2 cellular contexts compared by ENCODE assay signal in the genomic region with DNA sequence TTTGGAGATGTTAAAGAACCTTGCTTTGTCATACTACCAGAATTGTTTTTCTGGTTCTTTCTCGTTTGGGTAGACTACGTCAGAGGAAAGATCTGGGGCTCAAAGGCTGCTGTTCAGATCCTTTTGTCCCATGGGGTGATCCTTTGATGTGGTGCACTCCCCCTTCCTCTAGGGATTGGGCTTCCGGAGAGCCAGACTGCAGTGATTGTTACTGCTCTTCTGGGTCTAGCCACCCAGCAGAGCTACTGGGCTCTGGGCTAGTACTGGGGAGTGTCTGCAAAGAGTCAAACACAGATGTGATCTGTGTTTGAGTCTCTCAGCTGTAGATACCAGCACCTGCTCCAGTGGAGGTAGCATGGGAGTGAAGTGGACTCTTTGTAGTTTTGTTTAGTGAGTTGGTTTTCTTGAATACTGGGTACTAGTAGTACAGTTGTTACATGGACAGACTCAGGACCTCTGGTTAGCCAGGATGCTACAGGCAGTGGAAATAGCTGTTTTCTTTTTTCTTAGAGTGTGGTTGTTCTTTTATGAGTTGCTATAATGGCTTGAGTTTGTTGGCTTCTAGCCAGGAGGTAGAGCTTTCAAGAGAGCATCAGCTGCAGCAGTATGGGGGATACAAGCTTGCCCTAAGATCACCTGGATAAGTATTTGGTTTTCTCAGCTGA.
TF ChIP-seq lines count a peak whose summit lies in the region.

No MANE protein-coding gene starts in this region.

TF ChIP-seq in HEK293, 187 proteins besides CTCF, POLR2A, EP300 and RAD21 (continued from another document):
- TF ChIP-seq, protein P1, sequence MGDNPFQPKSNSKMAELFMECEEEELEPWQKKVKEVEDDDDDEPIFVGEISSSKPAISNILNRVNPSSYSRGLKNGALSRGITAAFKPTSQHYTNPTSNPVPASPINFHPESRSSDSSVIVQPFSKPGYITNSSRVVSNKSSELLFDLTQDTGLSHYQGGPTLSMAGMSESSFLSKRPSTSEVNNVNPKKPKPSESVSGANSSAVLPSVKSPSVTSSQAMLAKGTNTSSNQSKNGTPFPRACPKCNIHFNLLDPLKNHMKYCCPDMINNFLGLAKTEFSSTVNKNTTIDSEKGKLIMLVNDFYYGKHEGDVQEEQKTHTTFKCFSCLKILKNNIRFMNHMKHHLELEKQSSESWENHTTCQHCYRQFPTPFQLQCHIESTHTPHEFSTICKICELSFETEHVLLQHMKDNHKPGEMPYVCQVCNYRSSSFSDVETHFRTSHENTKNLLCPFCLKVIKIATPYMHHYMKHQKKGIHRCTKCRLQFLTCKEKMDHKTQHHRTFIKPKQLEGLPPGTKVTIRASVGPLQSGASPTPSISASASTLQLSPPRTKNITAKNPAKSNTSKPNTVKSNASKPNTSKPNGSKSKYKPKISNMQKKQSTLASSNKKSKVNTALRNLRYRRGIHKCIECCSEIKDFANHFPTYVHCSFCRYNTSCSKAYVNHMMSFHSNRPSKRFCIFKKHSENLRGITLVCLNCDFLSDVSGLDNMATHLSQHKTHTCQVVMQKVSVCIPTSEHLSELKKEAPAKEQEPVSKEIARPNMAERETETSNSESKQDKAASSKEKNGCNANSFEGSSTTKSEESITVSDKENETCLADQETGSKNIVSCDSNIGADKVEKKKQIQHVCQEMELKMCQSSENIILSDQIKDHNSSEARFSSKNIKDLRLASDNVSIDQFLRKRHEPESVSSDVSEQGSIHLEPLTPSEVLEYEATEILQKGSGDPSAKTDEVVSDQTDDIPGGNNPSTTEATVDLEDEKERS (tag by site-specific recombination; IDR thresholded peaks at IDR 0.05): no peak
- TF ChIP-seq ZNF610 (tag by site-specific recombination; IDR thresholded peaks at IDR 0.05; ENCODE audit: borderline replicate concordance): 0 out of 2 replicates have a peak, but pooled peaks have one; percentile 9
- TF ChIP-seq ZXDB (tag by site-specific recombination; IDR thresholded peaks at IDR 0.05): no peak
- TF ChIP-seq, protein P2, sequence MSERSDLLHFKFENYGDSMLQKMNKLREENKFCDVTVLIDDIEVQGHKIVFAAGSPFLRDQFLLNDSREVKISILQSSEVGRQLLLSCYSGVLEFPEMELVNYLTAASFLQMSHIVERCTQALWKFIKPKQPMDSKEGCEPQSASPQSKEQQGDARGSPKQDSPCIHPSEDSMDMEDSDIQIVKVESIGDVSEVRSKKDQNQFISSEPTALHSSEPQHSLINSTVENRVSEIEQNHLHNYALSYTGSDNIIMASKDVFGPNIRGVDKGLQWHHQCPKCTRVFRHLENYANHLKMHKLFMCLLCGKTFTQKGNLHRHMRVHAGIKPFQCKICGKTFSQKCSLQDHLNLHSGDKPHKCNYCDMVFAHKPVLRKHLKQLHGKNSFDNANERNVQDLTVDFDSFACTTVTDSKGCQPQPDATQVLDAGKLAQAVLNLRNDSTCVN (tag by site-specific recombination; optimal IDR thresholded peaks at IDR 0.05): peak; percentile 7
- TF ChIP-seq ZNF624 (tag by site-specific recombination; IDR thresholded peaks at IDR 0.05): peak; percentile 79; the same call in 1 of the 2 replicates
- no peak for TF ChIP-seq EGR2 (tag by site-specific recombination; IDR thresholded peaks at IDR 0.05; ENCODE audit: low read depth)
- TF ChIP-seq GFI1B (tag by site-specific recombination; IDR thresholded peaks at IDR 0.05): no peak
- TF ChIP-seq, protein P3, sequence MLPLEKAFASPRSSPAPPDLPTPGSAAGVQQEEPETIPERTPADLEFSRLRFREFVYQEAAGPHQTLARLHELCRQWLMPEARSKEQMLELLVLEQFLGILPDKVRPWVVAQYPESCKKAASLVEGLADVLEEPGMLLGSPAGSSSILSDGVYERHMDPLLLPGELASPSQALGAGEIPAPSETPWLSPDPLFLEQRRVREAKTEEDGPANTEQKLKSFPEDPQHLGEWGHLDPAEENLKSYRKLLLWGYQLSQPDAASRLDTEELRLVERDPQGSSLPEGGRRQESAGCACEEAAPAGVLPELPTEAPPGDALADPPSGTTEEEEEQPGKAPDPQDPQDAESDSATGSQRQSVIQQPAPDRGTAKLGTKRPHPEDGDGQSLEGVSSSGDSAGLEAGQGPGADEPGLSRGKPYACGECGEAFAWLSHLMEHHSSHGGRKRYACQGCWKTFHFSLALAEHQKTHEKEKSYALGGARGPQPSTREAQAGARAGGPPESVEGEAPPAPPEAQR (tag by site-specific recombination; IDR thresholded peaks at IDR 0.05): no peak
- TF ChIP-seq ZNF138 (tag by site-specific recombination; IDR thresholded peaks at IDR 0.05; ENCODE audit: borderline replicate concordance): no peak
- TF ChIP-seq, protein P4, sequence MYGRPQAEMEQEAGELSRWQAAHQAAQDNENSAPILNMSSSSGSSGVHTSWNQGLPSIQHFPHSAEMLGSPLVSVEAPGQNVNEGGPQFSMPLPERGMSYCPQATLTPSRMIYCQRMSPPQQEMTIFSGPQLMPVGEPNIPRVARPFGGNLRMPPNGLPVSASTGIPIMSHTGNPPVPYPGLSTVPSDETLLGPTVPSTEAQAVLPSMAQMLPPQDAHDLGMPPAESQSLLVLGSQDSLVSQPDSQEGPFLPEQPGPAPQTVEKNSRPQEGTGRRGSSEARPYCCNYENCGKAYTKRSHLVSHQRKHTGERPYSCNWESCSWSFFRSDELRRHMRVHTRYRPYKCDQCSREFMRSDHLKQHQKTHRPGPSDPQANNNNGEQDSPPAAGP (tag by site-specific recombination; IDR thresholded peaks at IDR 0.05): no peak
- TF ChIP-seq KLF9 (tag by site-specific recombination; IDR thresholded peaks at IDR 0.05; ENCODE audit: low read depth): no peak
- peak; percentile 49 for TF ChIP-seq ZIC2 (tag by site-specific recombination; IDR thresholded peaks at IDR 0.05)
- no peak for TF ChIP-seq ZNF558 (tag by site-specific recombination; IDR thresholded peaks at IDR 0.05)
- peak; percentile 83 for TF ChIP-seq ZBTB48 (tag by site-specific recombination; IDR thresholded peaks at IDR 0.05)
- TF ChIP-seq, protein P5, sequence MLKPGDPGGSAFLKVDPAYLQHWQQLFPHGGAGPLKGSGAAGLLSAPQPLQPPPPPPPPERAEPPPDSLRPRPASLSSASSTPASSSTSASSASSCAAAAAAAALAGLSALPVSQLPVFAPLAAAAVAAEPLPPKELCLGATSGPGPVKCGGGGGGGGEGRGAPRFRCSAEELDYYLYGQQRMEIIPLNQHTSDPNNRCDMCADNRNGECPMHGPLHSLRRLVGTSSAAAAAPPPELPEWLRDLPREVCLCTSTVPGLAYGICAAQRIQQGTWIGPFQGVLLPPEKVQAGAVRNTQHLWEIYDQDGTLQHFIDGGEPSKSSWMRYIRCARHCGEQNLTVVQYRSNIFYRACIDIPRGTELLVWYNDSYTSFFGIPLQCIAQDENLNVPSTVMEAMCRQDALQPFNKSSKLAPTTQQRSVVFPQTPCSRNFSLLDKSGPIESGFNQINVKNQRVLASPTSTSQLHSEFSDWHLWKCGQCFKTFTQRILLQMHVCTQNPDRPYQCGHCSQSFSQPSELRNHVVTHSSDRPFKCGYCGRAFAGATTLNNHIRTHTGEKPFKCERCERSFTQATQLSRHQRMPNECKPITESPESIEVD (tag by site-specific recombination; IDR thresholded peaks at IDR 0.05): 0 out of 2 replicates have a peak, but pooled peaks have one; percentile 19
- TF ChIP-seq ZBTB8A (tag by site-specific recombination; IDR thresholded peaks at IDR 0.05): 0 out of 2 replicates have a peak, but pooled peaks have one; percentile 7
- TF ChIP-seq SETDB1 (IDR thresholded peaks at IDR 0.05; ENCODE audit: insufficient read length, low read length): no peak
- TF ChIP-seq ZNF341 (tag by site-specific recombination; IDR thresholded peaks at IDR 0.05; ENCODE audit: low read depth): peak; percentile 72

TF ChIP-seq in SK-N-SH treated with all-trans-retinoic acid at 6 μM for 48 hours, 23 proteins besides CTCF, POLR2A, EP300 and RAD21 (continued from another document):
- TF ChIP-seq, protein P6, sequence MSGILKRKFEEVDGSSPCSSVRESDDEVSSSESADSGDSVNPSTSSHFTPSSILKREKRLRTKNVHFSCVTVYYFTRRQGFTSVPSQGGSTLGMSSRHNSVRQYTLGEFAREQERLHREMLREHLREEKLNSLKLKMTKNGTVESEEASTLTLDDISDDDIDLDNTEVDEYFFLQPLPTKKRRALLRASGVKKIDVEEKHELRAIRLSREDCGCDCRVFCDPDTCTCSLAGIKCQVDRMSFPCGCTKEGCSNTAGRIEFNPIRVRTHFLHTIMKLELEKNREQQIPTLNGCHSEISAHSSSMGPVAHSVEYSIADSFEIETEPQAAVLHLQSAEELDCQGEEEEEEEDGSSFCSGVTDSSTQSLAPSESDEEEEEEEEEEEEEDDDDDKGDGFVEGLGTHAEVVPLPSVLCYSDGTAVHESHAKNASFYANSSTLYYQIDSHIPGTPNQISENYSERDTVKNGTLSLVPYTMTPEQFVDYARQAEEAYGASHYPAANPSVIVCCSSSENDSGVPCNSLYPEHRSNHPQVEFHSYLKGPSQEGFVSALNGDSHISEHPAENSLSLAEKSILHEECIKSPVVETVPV (CRISPR knock-in tag; IDR thresholded peaks at IDR 0.05): no peak
- TF ChIP-seq ZNF8 (CRISPR knock-in tag; IDR thresholded peaks at IDR 0.05): no peak
